ENCODE assay signal across 8 cellular contexts in genomic region chr6:33634203-33634727, GRCh38. TPM values are rescaled to one million over a fixed set of nuclear protein-coding genes. Genes with fewer than 3 reads are reported as not detected.
DNase-seq lines count a peak whose midpoint lies in the region; ATAC-seq and TF ChIP-seq lines count a peak whose summit lies in the region.

No MANE protein-coding gene starts in this region.

- TF ChIP-seq CTCF in BE2C (IDR thresholded peaks at IDR 0.05; ENCODE audit: low read depth, low read length) (no peak), colonic mucosa (IDR thresholded peaks at IDR 0.05) (no peak)

- peaks cover 12% of the 10 kb centered on the region for H3K27me3 ChIP-seq in BE2C
- H3K27me3 ChIP-seq in colonic mucosa: no peaks in the 10 kb centered on the region
- H3K27me3 ChIP-seq in muscle layer of duodenum (ENCODE audit: low read depth, low read length): no peaks in the 10 kb centered on the region

- H3K4me1 ChIP-seq in BE2C (peaks cover 6% of the 10 kb centered on the region), colonic mucosa (peaks cover 19% of the 10 kb centered on the region), muscle layer of duodenum (ENCODE audit: control insufficient read depth in 1 of 2, insufficient read depth in 2 of 2, low read length in 2 of 2) (peaks cover 7 to 16% of the 10 kb centered on the region in 2 donors)

- H3K9me3 ChIP-seq in BE2C (no peaks in the 10 kb centered on the region), colonic mucosa (no peaks in the 10 kb centered on the region), muscle layer of duodenum (ENCODE audit: control insufficient read depth in 1 of 2, low read length in 2 of 2) (no peaks in the 10 kb centered on the region)

- intact Hi-C loops in colonic mucosa (cut with DNase I): no loop called here

- H3K36me3 ChIP-seq in BE2C (no peaks in the 10 kb centered on the region), colonic mucosa (no peaks in the 10 kb centered on the region), muscle layer of duodenum (ENCODE audit: control insufficient read depth in 1 of 2, insufficient read depth in 2 of 2, low read length in 2 of 2) (no peaks in the 10 kb centered on the region)

- H3K27ac ChIP-seq in colonic mucosa (no peak overlapping the region), muscle layer of duodenum (ENCODE audit: low read length) (no peak overlapping the region)

- H3K4me3 ChIP-seq in BE2C (ENCODE audit: low read depth, low read length): peak overlapping the region; percentile 57
- H3K4me3 ChIP-seq in colonic mucosa: peak overlapping the region; percentile 37
- peak overlapping the region; percentile 55 for H3K4me3 ChIP-seq in muscle layer of duodenum (ENCODE audit: low read depth in 1 of 2, low read length in 2 of 2)

- ATAC-seq in GM21447 (IDR thresholded peaks at IDR 0.05; ENCODE audit: unreplicated experiment): no peak

- no peak for DNase-seq in BE2C
- DNase-seq in NCI-H2029 treated with DMSO at 0.1 percent for 48 hours (lab: John Stamatoyannopoulos, UW): peak; percentile 64
- no peak for DNase-seq in colonic mucosa
- no peak for DNase-seq in NCI-H2171 (lab: John Stamatoyannopoulos, UW)
- DNase-seq in NCI-H2107 (lab: John Stamatoyannopoulos, UW): no peak
- DNase-seq in DMS114 treated with DMSO at 0.1 percent for 48 hours (lab: John Stamatoyannopoulos, UW; ENCODE audit: unreplicated experiment): no peak

- peak overlapping the region; percentile 13 to 16 for H3K9ac ChIP-seq in colonic mucosa (ENCODE audit: low read depth in 2 of 2, low read length in 2 of 2)

RNA-seq across cellular contexts. Expression of gene ITPR3, which starts 13.1 kb away (rescaled TPM):
- polyA plus RNA-seq in BE2C (2012; ENCODE audit: insufficient read depth, insufficient read length, low read depth): 0.09 TPM
- 100 to 1,000 TPM in 1 of 2 donors, 10 to 100 TPM in 1; 86.2 to 119 TPM for total RNA-seq in colonic mucosa

RNA-seq across cellular contexts. Expression of gene BAK1, which starts 54.2 kb away (rescaled TPM):
- 47.1 TPM for polyA plus RNA-seq in BE2C (2012; ENCODE audit: insufficient read depth, insufficient read length, low read depth)
- 10 to 100 TPM; 72.1 to 76.6 TPM for total RNA-seq in colonic mucosa
